In the genomic region with DNA sequence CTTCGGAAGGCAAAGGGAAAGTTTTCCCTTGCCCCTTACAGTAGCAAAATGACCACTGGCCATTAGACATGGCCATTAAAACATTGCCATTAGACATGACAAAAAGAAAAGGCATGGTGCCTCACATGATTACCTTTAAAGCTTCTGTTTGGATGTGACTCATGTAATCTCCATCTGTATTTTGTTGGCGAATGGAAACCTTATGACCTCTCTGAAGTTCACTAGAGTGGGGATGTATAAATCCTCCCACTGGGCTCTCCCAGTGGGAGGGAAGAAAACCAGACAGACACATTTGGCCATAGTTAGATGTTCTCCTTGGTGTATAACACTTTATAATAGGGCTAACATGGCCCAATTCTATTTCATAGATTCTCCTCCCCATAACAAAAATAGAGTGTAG, we compare ENCODE assay signal across 18 cellular contexts.
"Had no signal": no experiment of that assay in that cellular context is flagged by ENCODE, and none has a peak within 500 bp of the region (broad histone marks: within the 10 kb centered on the region; RNA-seq: fewer than 3 reads in every experiment).

No MANE protein-coding gene starts in this region.

- H3K4me3 ChIP-seq: colonic mucosa, lung, psoas muscle, upper lobe of left lung had no signal

- ATAC-seq: activated CD8-positive, alpha-beta memory T cell treated with anti-CD3 and anti-CD28 coated beads, Interleukin-2, amount 10 ng/mL, durations not matched to agents 7 days and 5 days; activated naive CD8-positive, alpha-beta T cell treated with anti-CD3 and anti-CD28 coated beads, Interleukin-2, amount 50 U/mL, for 24 hours; esophagus mucosa; left colon; psoas muscle; sciatic nerve; stimulated activated naive CD8-positive, alpha-beta T cell treated with anti-CD3 and anti-CD28 coated beads, Interleukin-15, amount 100 ng/mL, for 72 hours had no signal

- DNase-seq: activated CD4-positive, alpha-beta memory T cell treated with anti-CD3 and anti-CD28 coated beads for 36 hours; activated CD8-positive, alpha-beta memory T cell treated with anti-CD3 and anti-CD28 coated beads, Interleukin-2, amount 10 ng/mL, durations not matched to agents 7 days and 5 days; activated naive CD4-positive, alpha-beta T cell treated with anti-CD3 and anti-CD28 coated beads for 36 hours; activated naive CD8-positive, alpha-beta T cell treated with anti-CD3 and anti-CD28 coated beads, Interleukin-2, amount 50 U/mL, for 24 hours; activated T-cell treated with anti-CD3 and anti-CD28 coated beads, Interleukin-2, amount 50 U/mL, for 1 hour; aorta; colonic mucosa; head of caudate nucleus; left colon; midbrain; psoas muscle; stimulated activated CD4-positive, alpha-beta T cell treated with anti-CD3 and anti-CD28 coated beads, Interleukin-1b, Interleukin-23, amount 100 ng/mL, for 48 hours; stimulated activated naive CD8-positive, alpha-beta T cell treated with anti-CD3 and anti-CD28 coated beads, Interleukin-15, amount 100 ng/mL, for 72 hours; T1000; upper lobe of left lung had no signal
